ENCODE assay signal across 8 cellular contexts in the genomic region with DNA sequence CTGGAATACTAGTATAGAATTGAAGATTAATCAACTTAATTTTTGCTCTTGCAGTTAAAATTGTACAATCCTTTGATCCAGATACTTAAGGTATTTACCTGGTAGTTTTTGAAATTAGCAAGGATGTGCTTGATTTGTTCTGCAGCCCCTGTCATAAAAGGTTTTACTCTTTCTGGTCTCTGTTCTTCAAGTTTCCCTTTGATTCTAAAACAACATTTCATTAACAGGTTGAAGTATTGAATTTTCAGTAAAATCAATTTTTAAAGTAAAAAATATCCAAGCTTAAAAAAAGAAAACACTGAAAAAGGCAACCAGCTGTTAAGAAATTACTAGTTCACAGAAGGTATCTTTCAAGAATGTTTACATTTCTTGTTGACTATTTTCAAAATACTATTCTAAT. TPM values are rescaled to one million over a fixed set of nuclear protein-coding genes. Genes with fewer than 3 reads are reported as not detected.
A peak's percentile ranks its signal among the peaks of the same experiment; 100 is the strongest.
DNase-seq lines count a peak whose midpoint lies in the region; ATAC-seq, FAIRE-seq and TF ChIP-seq lines count a peak whose summit lies in the region.

No MANE protein-coding gene starts in this region.

- peaks cover 8 to 12% of the 10 kb centered on the region in 2 experiments for H3K4me1 ChIP-seq in K562 (replicated peaks in 1 of 2; ENCODE audit: control insufficient read depth in 2 of 2, insufficient read depth in 2 of 2, low read length in 2 of 2)
- H3K4me1 ChIP-seq in lower lobe of right lung = peaks cover 69% of the 10 kb centered on the region
- H3K4me1 ChIP-seq in transverse colon = peaks cover 30 to 69% (median 60%) of the 10 kb centered on the region in 4 donors

- peaks cover 71% of the 10 kb centered on the region for H3K79me2 ChIP-seq in K562 (ENCODE audit: control insufficient read depth, insufficient read depth, low read length)

- H3K9me3 Mint-ChIP-seq in activated naive CD4-positive, alpha-beta T cell treated with anti-CD3 and anti-CD28 coated beads, Interleukin-2, amount 50 U/mL, for 24 hours = no peaks in the 10 kb centered on the region

- TF ChIP-seq RAD21 in K562 (CRISPR knock-in tag; conservative IDR thresholded peaks at IDR 0.05 in 1 of 2, IDR thresholded peaks at IDR 0.05 in 1 of 2) = no peak

- FAIRE-seq in K562 (lab: Jason Lieb, UNC) = no peak

- no peak for ATAC-seq in K562
- no peak for ATAC-seq in lower lobe of right lung
- no peak for ATAC-seq in HG03520 (IDR thresholded peaks at IDR 0.05; ENCODE audit: unreplicated experiment)
- ATAC-seq in HG03565 (IDR thresholded peaks at IDR 0.05; ENCODE audit: unreplicated experiment) = no peak

- no peak overlapping the region for H2AFZ ChIP-seq in K562 (ENCODE audit: low read depth, low read length)

- H3K4me3 ChIP-seq in K562 (peak overlapping the region; percentile 96), lower lobe of right lung (peak overlapping the region; percentile 96), transverse colon (peak overlapping the region in 3 of 4 donors; percentile 86 to 99 (median 87))

- DNase-seq in activated naive CD4-positive, alpha-beta T cell treated with Interleukin-2 at 50 U/mL for 16 hours = no peak
- DNase-seq in K562 (ENCODE audit: extremely low read depth in 1 of 4, low spot score in 3 of 4) = no peak
- DNase-seq in lower lobe of right lung = no peak
- DNase-seq in transverse colon = no peak
- no peak for DNase-seq in anterior cingulate cortex (lab: John Stamatoyannopoulos, UW)

- POLR2A ChIA-PET in K562 (lab: Yijun Ruan, JAX) = interaction anchor here (3.4 to 3.9 kb wide), 2 partner anchors 9 to 16 kb away, joined by 20 to 27 read pairs; no protein-coding TSS in a partner anchor

- peaks cover 64% of the 10 kb centered on the region for H3K4me1 Mint-ChIP-seq in activated naive CD4-positive, alpha-beta T cell treated with anti-CD3 and anti-CD28 coated beads, Interleukin-2, amount 50 U/mL, for 24 hours

- H4K20me1 ChIP-seq in K562 (replicated peaks; ENCODE audit: control insufficient read depth, insufficient read depth, low read length) = peaks cover 47% of the 10 kb centered on the region

- peak overlapping the region; percentile 90; the same call in 1 of the 2 replicates for H3K4me2 ChIP-seq in K562 (ENCODE audit: insufficient read depth, low read length)

- H3K4me3 Mint-ChIP-seq in activated naive CD4-positive, alpha-beta T cell treated with anti-CD3 and anti-CD28 coated beads, Interleukin-2, amount 50 U/mL, for 24 hours = peak overlapping the region; percentile 97

- H3K27me3 ChIP-seq in K562 (ENCODE audit: control insufficient read depth in 2 of 2, insufficient read depth in 2 of 2, low read length in 2 of 2) = no peaks in the 10 kb centered on the region
- no peaks in the 10 kb centered on the region for H3K27me3 ChIP-seq in lower lobe of right lung (ENCODE audit: low read depth)
- H3K27me3 ChIP-seq in transverse colon = no peaks in the 10 kb centered on the region

- peaks cover 45% of the 10 kb centered on the region for H3K36me3 Mint-ChIP-seq in activated naive CD4-positive, alpha-beta T cell treated with anti-CD3 and anti-CD28 coated beads, Interleukin-2, amount 50 U/mL, for 24 hours

- TF ChIP-seq EP300 in K562 (IDR thresholded peaks at IDR 0.05; ENCODE audit: low read length) (no peak), transverse colon (IDR thresholded peaks at IDR 0.05; ENCODE audit: low read depth) (no peak)

- H3K9me3 ChIP-seq in K562 (replicated peaks; ENCODE audit: control insufficient read depth, insufficient read depth, low read depth, low read length) = no peaks in the 10 kb centered on the region
- no peaks in the 10 kb centered on the region for H3K9me3 ChIP-seq in lower lobe of right lung
- H3K9me3 ChIP-seq in transverse colon = no peaks in the 10 kb centered on the region

- CTCF ChIA-PET in K562 (lab: Yijun Ruan, JAX; ENCODE audit: low intra/inter-chr PET ratio) = no interaction called here

- TF ChIP-seq CTCF in K562 (IDR thresholded peaks at IDR 0.05 in 2 of 3, conservative IDR thresholded peaks at IDR 0.05 in 1 of 3; ENCODE audit: insufficient read depth in 2 of 3, low read depth in 1 of 3, low read length in 3 of 3) = no peak
- TF ChIP-seq CTCF in lower lobe of right lung (IDR thresholded peaks at IDR 0.05) = no peak
- TF ChIP-seq CTCF in transverse colon (IDR thresholded peaks at IDR 0.05) = no peak

- peak overlapping the region; percentile 97 for H3K27ac Mint-ChIP-seq in activated naive CD4-positive, alpha-beta T cell treated with anti-CD3 and anti-CD28 coated beads, Interleukin-2, amount 50 U/mL, for 24 hours

- intact Hi-C loops in K562 (cut with micrococcal nuclease) (no loop called here), lower lobe of right lung (cut with DNase I) (no loop called here), transverse colon (cut with DNase I; ENCODE audit: low total_unique reads) (no loop called here)

- no peaks in the 10 kb centered on the region for H3K9me1 ChIP-seq in K562 (ENCODE audit: control insufficient read depth, insufficient read depth, low read length)

- in situ Hi-C loops in K562 (cut with MboI) (no loop called here), transverse colon (cut with MboI; ENCODE audit: low pct_ligation_motif_present in 1 of 4, low pct_unique_long_range_greater_than_20kb in 1 of 4, low sequenced_read_pairs in 3 of 4) (no loop called here)

- no peak overlapping the region for H3K27ac ChIP-seq in K562 (ENCODE audit: extremely low read depth, low read depth, low read length)
- H3K27ac ChIP-seq in lower lobe of right lung = peak overlapping the region; percentile 100
- peak overlapping the region; percentile 99 to 100 (median 100) for H3K27ac ChIP-seq in transverse colon

- no TSS peak for BruUV-seq in K562 (replicated peaks; lab: Mats Ljungman, UMichigan)

- peaks cover 61% of the 10 kb centered on the region for H3K36me3 ChIP-seq in K562 (ENCODE audit: control insufficient read depth, insufficient read depth, low read length)
- peaks cover 64% of the 10 kb centered on the region for H3K36me3 ChIP-seq in lower lobe of right lung
- H3K36me3 ChIP-seq in transverse colon = peaks cover 0 to 42% (median 22%) of the 10 kb centered on the region in 4 donors

- no peaks in the 10 kb centered on the region for H3K27me3 Mint-ChIP-seq in activated naive CD4-positive, alpha-beta T cell treated with anti-CD3 and anti-CD28 coated beads, Interleukin-2, amount 50 U/mL, for 24 hours

- TF ChIP-seq POLR2A in K562 (conservative IDR thresholded peaks at IDR 0.05) (no peak), transverse colon (IDR thresholded peaks at IDR 0.05) (no peak)

- H3K9ac ChIP-seq in K562 (ENCODE audit: insufficient read depth in 1 of 2, low read depth in 2 of 2, low read length in 2 of 2) = peak overlapping the region in 1 of 2 experiments; percentile 94; a peak in 2 of 4 replicates

TF ChIP-seq in K562, 482 proteins besides CTCF, POLR2A, EP300 and RAD21:
- TF ChIP-seq CBX5 (IDR thresholded peaks at IDR 0.05; ENCODE audit: borderline replicate concordance, low read depth) (no peak), RBFOX2 (IDR thresholded peaks at IDR 0.05; ENCODE audit: low read depth, low read length) (peak; percentile 52), PHB2 (IDR thresholded peaks at IDR 0.05; ENCODE audit: low read depth) (no peak)
- TF ChIP-seq, protein P1, sequence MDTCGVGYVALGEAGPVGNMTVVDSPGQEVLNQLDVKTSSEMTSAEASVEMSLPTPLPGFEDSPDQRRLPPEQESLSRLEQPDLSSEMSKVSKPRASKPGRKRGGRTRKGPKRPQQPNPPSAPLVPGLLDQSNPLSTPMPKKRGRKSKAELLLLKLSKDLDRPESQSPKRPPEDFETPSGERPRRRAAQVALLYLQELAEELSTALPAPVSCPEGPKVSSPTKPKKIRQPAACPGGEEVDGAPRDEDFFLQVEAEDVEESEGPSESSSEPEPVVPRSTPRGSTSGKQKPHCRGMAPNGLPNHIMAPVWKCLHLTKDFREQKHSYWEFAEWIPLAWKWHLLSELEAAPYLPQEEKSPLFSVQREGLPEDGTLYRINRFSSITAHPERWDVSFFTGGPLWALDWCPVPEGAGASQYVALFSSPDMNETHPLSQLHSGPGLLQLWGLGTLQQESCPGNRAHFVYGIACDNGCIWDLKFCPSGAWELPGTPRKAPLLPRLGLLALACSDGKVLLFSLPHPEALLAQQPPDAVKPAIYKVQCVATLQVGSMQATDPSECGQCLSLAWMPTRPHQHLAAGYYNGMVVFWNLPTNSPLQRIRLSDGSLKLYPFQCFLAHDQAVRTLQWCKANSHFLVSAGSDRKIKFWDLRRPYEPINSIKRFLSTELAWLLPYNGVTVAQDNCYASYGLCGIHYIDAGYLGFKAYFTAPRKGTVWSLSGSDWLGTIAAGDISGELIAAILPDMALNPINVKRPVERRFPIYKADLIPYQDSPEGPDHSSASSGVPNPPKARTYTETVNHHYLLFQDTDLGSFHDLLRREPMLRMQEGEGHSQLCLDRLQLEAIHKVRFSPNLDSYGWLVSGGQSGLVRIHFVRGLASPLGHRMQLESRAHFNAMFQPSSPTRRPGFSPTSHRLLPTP (IDR thresholded peaks at IDR 0.05; ENCODE audit: borderline replicate concordance, extremely low read depth, insufficient read length) = no peak
TF ChIP-seq in K562: peak in this region for 1.

RNA-seq across cellular contexts. Expression of a gene that starts 1.6 kb away (rescaled TPM):
- total RNA-seq in K562 (2011; cell fraction: chromatin; rRNA removed; ENCODE audit: low replicate concordance) = 149 and 287 TPM in 2 replicates
- 162 and 165 TPM in 2 replicates for total RNA-seq in K562 (2011; cell fraction: nucleolus; rRNA removed)
- 289 and 732 TPM in 2 replicates for total RNA-seq in K562 (2011; cell fraction: nucleoplasm; rRNA removed)
- total RNA-seq in K562 (2014; rRNA removed) (658 and 687 TPM in 2 replicates), K562 (2014; rRNA removed; fragmentation: Illumina TruSeq; extraction: Trizol) (1,890 and 2,065 TPM in 2 replicates), K562 (2015; rRNA removed; fragmentation: Illumina TruSeq; extraction: Trizol) (1,896 and 1,906 TPM in 2 replicates), K562 (2021) (1,201 and 1,281 TPM in 2 replicates), lower lobe of right lung (5,010 TPM), transverse colon (1,000 to 10,000 TPM; 1,485 to 2,679 (median 2,380) TPM)
- polyA plus RNA-seq in K562 (2011; rRNA removed) (2,188 and 2,403 TPM in 2 replicates), K562 (2014; fragmentation: Illumina TruSeq; extraction: Trizol) (2,213 and 2,508 TPM in 2 replicates), K562 (2014; fragmentation: Nextera tagmentation; extraction: Ambion mirVana) (100 to 1,000 TPM; 602 to 615 TPM), K562 (2014; rRNA removed) (1,757 and 1,784 TPM in 2 replicates)
- polyA plus RNA-seq in K562 (2011; cell fraction: cytosol; rRNA removed) = 605 and 1,162 TPM in 2 replicates
- polyA plus RNA-seq in K562 (2011; cell fraction: nucleus; rRNA removed) = 271 and 513 TPM in 2 replicates
- 2,006 and 3,546 TPM in 2 replicates for polyA plus RNA-seq in K562 (2012)
- polyA minus RNA-seq in K562 (2011; rRNA and poly(A)+ RNA removed) = 1,164 and 1,375 TPM in 2 replicates
- polyA minus RNA-seq in K562 (2011; cell fraction: cytosol; rRNA and poly(A)+ RNA removed) = 434 and 456 TPM in 2 replicates
- polyA minus RNA-seq in K562 (2011; cell fraction: nucleus; rRNA and poly(A)+ RNA removed) = 125 and 222 TPM in 2 replicates
